Comparison of ENCODE assay signal across 8 cellular contexts in genomic region chr2:233419626-233420431, GRCh38.
DNase-seq lines count a peak whose midpoint lies in the region; ATAC-seq and TF ChIP-seq lines count a peak whose summit lies in the region.

No MANE protein-coding gene starts in this region.

- TF ChIP-seq CTCF in endodermal cell (conservative IDR thresholded peaks at IDR 0.05) = no peak

- 33 to 74% methylated on average over 3 to 10 of the region's 10 CpGs for WGBS in endodermal cell (ENCODE audit: insufficient coverage in 1 of 2, insufficient read length in 1 of 2), 2 experiments

- peak overlapping the region; percentile 86 for H3K27ac Mint-ChIP-seq in T-helper 1 cell treated with Interleukin-12 subunit alpha and Interleukin-12 subunit beta and Interleukin-4 antibody, amounts not matched to agents 30 μg/mL and 1 μg/mL, for 36 hours
- peak overlapping the region; percentile 22 for H3K27ac Mint-ChIP-seq in endodermal cell

- no peak overlapping the region for H3K27ac ChIP-seq in endodermal cell (ENCODE audit: low read depth, low read length)

- peaks cover 4% of the 10 kb centered on the region for H3K27me3 Mint-ChIP-seq in T-helper 1 cell treated with Interleukin-12 subunit alpha and Interleukin-12 subunit beta and Interleukin-4 antibody, amounts not matched to agents 30 μg/mL and 1 μg/mL, for 36 hours (ENCODE audit: low read depth)
- H3K27me3 Mint-ChIP-seq in endodermal cell (ENCODE audit: insufficient read depth) = peaks cover 1% of the 10 kb centered on the region

- H3K9me3 ChIP-seq in endodermal cell (ENCODE audit: control insufficient read depth, low read length) = no peaks in the 10 kb centered on the region

- ATAC-seq in GM21529 (IDR thresholded peaks at IDR 0.05; ENCODE audit: unreplicated experiment) (peak; percentile 23), HG03175 (IDR thresholded peaks at IDR 0.05; ENCODE audit: unreplicated experiment) (no peak), GM18517 (IDR thresholded peaks at IDR 0.05; ENCODE audit: unreplicated experiment) (no peak)

- H3K36me3 Mint-ChIP-seq in T-helper 1 cell treated with Interleukin-12 subunit alpha and Interleukin-12 subunit beta and Interleukin-4 antibody, amounts not matched to agents 30 μg/mL and 1 μg/mL, for 36 hours (ENCODE audit: low read depth) = peaks cover 25% of the 10 kb centered on the region
- peaks cover 14% of the 10 kb centered on the region for H3K36me3 Mint-ChIP-seq in endodermal cell (ENCODE audit: low read depth)

- DNase-seq in endodermal cell = no peak
- peak; percentile 67 for DNase-seq in stimulated activated CD8-positive, alpha-beta memory T cell treated with anti-CD3 and anti-CD28 coated beads, Interleukin-4, amount 100 ng/mL, for 48 hours
- DNase-seq in GOT3 (lab: John Stamatoyannopoulos, UW) = no peak
- no peak for DNase-seq in putamen (ENCODE audit: low spot score)

- H3K36me3 ChIP-seq in endodermal cell (ENCODE audit: control insufficient read depth, insufficient read depth, low read length) = no peaks in the 10 kb centered on the region

- H3K9ac ChIP-seq in endodermal cell (ENCODE audit: extremely low read depth, low read length, poor library complexity, severe bottlenecking) = no peak overlapping the region

- H3K9me3 Mint-ChIP-seq in T-helper 1 cell treated with Interleukin-12 subunit alpha and Interleukin-12 subunit beta and Interleukin-4 antibody, amounts not matched to agents 30 μg/mL and 1 μg/mL, for 36 hours = no peaks in the 10 kb centered on the region
- no peaks in the 10 kb centered on the region for H3K9me3 Mint-ChIP-seq in endodermal cell

- peaks cover 84% of the 10 kb centered on the region for H3K4me1 Mint-ChIP-seq in T-helper 1 cell treated with Interleukin-12 subunit alpha and Interleukin-12 subunit beta and Interleukin-4 antibody, amounts not matched to agents 30 μg/mL and 1 μg/mL, for 36 hours (ENCODE audit: low read depth)
- H3K4me1 Mint-ChIP-seq in endodermal cell = peaks cover 54% of the 10 kb centered on the region

- H3K4me3 ChIP-seq in endodermal cell (ENCODE audit: low read length) = no peak overlapping the region

- H3K27me3 ChIP-seq in endodermal cell (ENCODE audit: control insufficient read depth, insufficient read depth, low read length, poor library complexity, severe bottlenecking) = no peaks in the 10 kb centered on the region

- H3K4me1 ChIP-seq in endodermal cell (ENCODE audit: control insufficient read depth, insufficient read depth, low read length) = peaks cover 11% of the 10 kb centered on the region

- H3K4me3 Mint-ChIP-seq in T-helper 1 cell treated with Interleukin-12 subunit alpha and Interleukin-12 subunit beta and Interleukin-4 antibody, amounts not matched to agents 30 μg/mL and 1 μg/mL, for 36 hours = peak overlapping the region; percentile 82
- no peak overlapping the region for H3K4me3 Mint-ChIP-seq in endodermal cell
